Comparison of ENCODE assay signal across 8 cellular contexts in the genomic region with DNA sequence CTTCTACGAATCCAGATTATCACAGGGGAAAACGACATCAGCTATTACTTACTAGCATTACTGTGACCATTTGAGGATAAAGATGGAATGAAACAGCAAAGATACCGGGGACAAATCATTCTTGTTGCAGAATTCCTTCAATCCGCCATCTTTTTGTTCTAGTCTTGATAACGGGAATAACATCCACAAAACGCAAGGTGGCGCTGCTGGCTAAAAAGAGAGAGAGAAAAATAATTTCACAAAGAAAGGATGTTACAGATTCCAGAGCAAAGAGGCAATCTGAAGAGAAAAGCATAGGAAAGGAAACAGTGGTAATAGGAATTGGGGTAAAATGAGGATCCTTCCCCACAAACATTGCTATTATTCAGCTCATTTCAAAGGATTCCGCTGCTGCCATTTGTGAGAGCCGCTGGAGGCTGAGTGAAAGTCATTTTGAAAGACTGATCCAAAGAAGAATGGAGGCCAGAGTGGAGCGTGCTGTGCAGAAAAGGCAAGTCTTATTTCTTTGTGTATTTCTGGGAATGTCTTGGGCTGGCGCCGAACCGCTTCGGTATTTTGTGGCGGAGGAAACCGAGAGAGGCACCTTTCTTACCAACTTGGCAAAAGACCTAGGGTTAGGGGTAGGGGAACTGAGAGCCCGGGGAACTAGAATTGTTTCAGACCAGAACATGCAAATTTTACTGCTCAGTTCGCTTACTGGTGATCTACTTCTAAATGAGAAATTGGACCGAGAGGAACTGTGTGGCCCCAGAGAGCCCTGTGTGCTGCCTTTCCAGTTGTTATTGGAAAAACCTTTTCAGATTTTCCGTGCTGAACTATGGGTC. TPM values are rescaled to one million over a fixed set of nuclear protein-coding genes. Genes with fewer than 3 reads are reported as not detected.
A peak's percentile ranks its signal among the peaks of the same experiment; 100 is the strongest.
DNase-seq lines count a peak whose midpoint lies in the region; ATAC-seq, FAIRE-seq and TF ChIP-seq lines count a peak whose summit lies in the region.

A gene (plus strand): TSS at position 264 of the 824 bp plus-strand sequence. CDS start 192 bp downstream, at position 456.

- no peak within 1 kb of the TSS for H3K18ac ChIP-seq in neuronal stem cell (ENCODE audit: low read length)

- no peak within 1 kb of the TSS for H3K14ac ChIP-seq in neuronal stem cell (ENCODE audit: low read length)

- H3K9me3 ChIP-seq in neuronal stem cell (replicated peaks in 1 of 2; ENCODE audit: control insufficient read depth in 2 of 2, insufficient read depth in 1 of 2, low read depth in 1 of 2, low read length in 2 of 2) (peaks cover 10 to 15% of the 10 kb centered on the region in 2 donors), Peyer's patch (peaks cover 0 to 16% (median 3%) of the 10 kb centered on the region in 4 donors)

- H3K23ac ChIP-seq in neuronal stem cell (ENCODE audit: low read depth, low read length, poor library complexity), result no peak within 1 kb of the TSS

- no peak within 1 kb of the TSS for H3K4ac ChIP-seq in neuronal stem cell (ENCODE audit: low read length)

- H2BK120ac ChIP-seq in neuronal stem cell (ENCODE audit: low read depth, low read length), result no peak within 1 kb of the TSS

- no peak within 1 kb of the TSS for H3K4me3 ChIP-seq in bronchial epithelial cell (ENCODE audit: low read depth, low read length)
- H3K4me3 ChIP-seq in neuronal stem cell (ENCODE audit: low read length in 2 of 2), result no peak within 1 kb of the TSS
- no peak within 1 kb of the TSS for H3K4me3 ChIP-seq in Peyer's patch

- no peaks in the 10 kb centered on the region for H3K36me3 ChIP-seq in bronchial epithelial cell (ENCODE audit: control insufficient read depth, insufficient read depth, low read length)
- no peaks in the 10 kb centered on the region for H3K36me3 ChIP-seq in neuronal stem cell (replicated peaks in 1 of 2; ENCODE audit: control insufficient read depth in 2 of 2, insufficient read depth in 2 of 2, low read length in 2 of 2)
- no peaks in the 10 kb centered on the region for H3K36me3 ChIP-seq in Peyer's patch

- H2BK15ac ChIP-seq in neuronal stem cell (ENCODE audit: low read length), result no peak within 1 kb of the TSS

- no peak within 1 kb of the TSS for H4K8ac ChIP-seq in neuronal stem cell (ENCODE audit: low read depth, low read length)

- TF ChIP-seq POLR2A in Peyer's patch (IDR thresholded peaks at IDR 0.05), result no peak

- H3K79me1 ChIP-seq in neuronal stem cell (ENCODE audit: low read depth, low read length), result no peaks in the 10 kb centered on the region

- DNase-seq in NCI-H82 (lab: John Stamatoyannopoulos, UW) (peak; percentile 36), NCI-H82 treated with DMSO at 0.1 percent for 48 hours (lab: John Stamatoyannopoulos, UW; ENCODE audit: unreplicated experiment) (no peak), NCI-H2227 treated with DMSO at 0.1 percent for 48 hours (lab: John Stamatoyannopoulos, UW) (peak; percentile 21), bronchial epithelial cell (ENCODE audit: low read depth) (no peak), neuronal stem cell (ENCODE audit: low spot score) (no peak), UCSD-AML1 (lab: John Stamatoyannopoulos, UW; ENCODE audit: unreplicated experiment) (no peak), Peyer's patch (no peak)

- peak; percentile 23 for TF ChIP-seq CTCF in bronchial epithelial cell (IDR thresholded peaks at IDR 0.05; ENCODE audit: insufficient read depth, low read length, severe bottlenecking)
- TF ChIP-seq CTCF in Peyer's patch (IDR thresholded peaks at IDR 0.05), result peak in 2 of 6 experiments; percentile 12 to 17

- H2AK5ac ChIP-seq in neuronal stem cell (ENCODE audit: low read depth, low read length), result no peak within 1 kb of the TSS

- WGBS in neuronal stem cell (ENCODE audit: extremely low coverage in 2 of 2, insufficient read length in 2 of 2, insufficient replicate concordance in 1 of 2), 2 donors, result no CpG with 5 or more reads among the region's 20 CpGs

- H4K91ac ChIP-seq in neuronal stem cell (ENCODE audit: low read depth, low read length, poor library complexity), result no peak within 1 kb of the TSS

- H3K27ac ChIP-seq in neuronal stem cell (replicated peaks; ENCODE audit: low read length) (no peak within 1 kb of the TSS), Peyer's patch (no peak within 1 kb of the TSS)

- H3K4me2 ChIP-seq in neuronal stem cell (ENCODE audit: insufficient read depth, low read length, poor library complexity, severe bottlenecking), result no peak within 1 kb of the TSS

- FAIRE-seq in bronchial epithelial cell (lab: Jason Lieb, UNC), result no peak

- H3K9ac ChIP-seq in neuronal stem cell (ENCODE audit: low read depth, low read length, poor library complexity), result no peak within 1 kb of the TSS

- H2AFZ ChIP-seq in neuronal stem cell (ENCODE audit: low read length), result peak within 1 kb of the TSS; percentile 79

- H2BK5ac ChIP-seq in neuronal stem cell (ENCODE audit: low read length), result peak within 1 kb of the TSS; percentile 24

- H2BK12ac ChIP-seq in neuronal stem cell (ENCODE audit: low read length), result no peak within 1 kb of the TSS

- no peaks in the 10 kb centered on the region for H3K4me1 ChIP-seq in neuronal stem cell (ENCODE audit: control insufficient read depth in 2 of 2, insufficient read depth in 1 of 2, low read depth in 1 of 2, low read length in 2 of 2)
- no peaks in the 10 kb centered on the region for H3K4me1 ChIP-seq in Peyer's patch

- no peak for ATAC-seq in HG03139 (IDR thresholded peaks at IDR 0.05; ENCODE audit: unreplicated experiment)

- H3K27me3 ChIP-seq in bronchial epithelial cell (ENCODE audit: control insufficient read depth, insufficient read depth, low read length) (no peaks in the 10 kb centered on the region), neuronal stem cell (ENCODE audit: control insufficient read depth in 3 of 3, insufficient read depth in 3 of 3, low read depth in 1 of 3, low read length in 3 of 3) (no peaks in the 10 kb centered on the region), Peyer's patch (no peaks in the 10 kb centered on the region)

RNA-seq across cellular contexts. Expression of the gene that starts here (rescaled TPM):
- total RNA-seq in bronchial epithelial cell (not detected in 2 replicates), Peyer's patch (under 1 TPM in 2 of 4 donors, not detected in 2; 0.53 to 0.54 TPM)
- polyA plus RNA-seq in neuronal stem cell (2013, experiment 1 of 2), result 0.22 TPM
- 0.26 TPM for polyA plus RNA-seq in neuronal stem cell (2013, experiment 2 of 2)

Comparison
In these comparisons a context has a peak if more than half of its experiments do, and no peak if none do; other contexts are left out.
1. DNase-seq: peak in NCI-H82 (single experiment) and NCI-H2227 treated with DMSO at 0.1 percent for 48 hours (single experiment); none in NCI-H82 treated with DMSO at 0.1 percent for 48 hours (single experiment), bronchial epithelial cell (single experiment), neuronal stem cell (single experiment), UCSD-AML1 (single experiment) and Peyer's patch (0 of 3).